Comparison of ENCODE assay signal across 11 cellular contexts in the genomic region with DNA sequence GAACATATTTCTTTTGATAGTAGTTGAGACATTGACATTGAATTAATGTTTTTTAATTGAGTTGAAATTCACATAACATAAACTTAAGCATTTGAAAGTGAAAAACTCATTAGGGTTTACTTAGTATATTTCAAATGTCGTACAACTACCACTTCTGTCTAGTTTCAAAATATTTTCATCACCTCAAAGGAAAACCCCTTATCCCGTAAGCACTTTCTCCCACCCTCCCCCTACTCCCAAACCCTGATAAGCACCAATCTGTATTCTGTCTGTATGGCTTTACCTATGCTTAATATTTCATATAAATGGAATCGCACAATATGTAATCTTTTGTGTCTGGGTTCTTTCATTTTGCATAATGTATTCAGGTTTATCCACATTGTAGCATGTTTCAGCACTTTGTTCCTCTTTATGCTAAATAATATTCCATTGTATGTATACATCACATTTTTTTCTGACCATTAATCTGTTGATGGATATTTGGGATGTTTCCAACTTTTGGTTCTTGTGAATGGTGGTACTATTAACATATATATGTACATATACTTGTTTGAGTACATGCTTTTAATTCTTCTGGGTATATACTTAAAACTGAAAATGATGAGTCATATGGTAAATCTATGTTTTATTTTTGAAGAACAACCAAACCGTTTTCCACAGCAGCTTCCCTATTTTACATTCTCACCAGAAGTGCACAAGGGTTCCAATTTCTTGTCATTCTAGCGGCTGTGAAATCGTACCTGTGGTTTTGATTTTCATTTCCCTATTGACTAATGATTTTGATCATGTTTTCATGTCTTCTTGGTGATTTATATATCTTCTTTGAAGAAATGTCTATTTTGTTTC. TPM values are rescaled to one million over a fixed set of nuclear protein-coding genes. Genes with fewer than 3 reads are reported as not detected.
A peak's percentile ranks its signal among the peaks of the same experiment; 100 is the strongest.
DNase-seq lines count a peak whose midpoint lies in the region; ATAC-seq and TF ChIP-seq lines count a peak whose summit lies in the region.
"Had no signal": no experiment of that assay in that cellular context is flagged by ENCODE, and none has a peak within 500 bp of the region (broad histone marks: within the 10 kb centered on the region; RNA-seq: fewer than 3 reads in every experiment).

No MANE protein-coding gene starts in this region.

- DNase-seq in GM13976 (ENCODE audit: low spot score) (peak; percentile 9), SK-N-SH (no peak), neural progenitor cell (ENCODE audit: low spot score) (no peak), DMS79 treated with DMSO at 0.1 percent for 48 hours (lab: John Stamatoyannopoulos, UW) (no peak)
- DNase-seq in activated CD4-positive, CD25-positive, alpha-beta regulatory T cell treated with anti-CD3 and anti-CD28 coated beads, Interleukin-2, amount 50 U/mL, for 72 hours = no peak
- DNase-seq: NCI-H187, T-helper 17 cell had no signal

- no peaks in the 10 kb centered on the region for H3K36me3 ChIP-seq in OCI-LY3 (replicated peaks; ENCODE audit: low read depth, low read length)
- no peaks in the 10 kb centered on the region for H3K36me3 ChIP-seq in SK-N-SH (replicated peaks in 1 of 2; ENCODE audit: control insufficient read depth in 1 of 2, insufficient read depth in 2 of 2, low read length in 1 of 2)
- H3K36me3 ChIP-seq in neural progenitor cell = no peaks in the 10 kb centered on the region

- no peaks in the 10 kb centered on the region for H3K36me3 Mint-ChIP-seq in neural progenitor cell

- H3K4me1 Mint-ChIP-seq in neural progenitor cell = no peaks in the 10 kb centered on the region

- POLR2A ChIA-PET in SK-N-SH (lab: Yijun Ruan, JAX) = no interaction called here

- H3K4me2 ChIP-seq in OCI-LY3 (ENCODE audit: low read length) = peak overlapping the region; percentile 88
- H3K4me2 ChIP-seq in SK-N-SH = no peak overlapping the region
- H3K4me2 ChIP-seq in neural progenitor cell = no peak overlapping the region

- TF ChIP-seq CTCF in GM13976 (IDR thresholded peaks at IDR 0.05; ENCODE audit: borderline replicate concordance, control extremely low read depth, extremely low read depth, insufficient read depth, missing control alignments) (no peak), OCI-LY3 (IDR thresholded peaks at IDR 0.05; ENCODE audit: low read depth, low read length) (no peak), SK-N-SH (IDR thresholded peaks at IDR 0.05) (no peak), neural progenitor cell (IDR thresholded peaks at IDR 0.05) (no peak)

- H3K9me3 ChIP-seq in OCI-LY3 (ENCODE audit: insufficient read depth, low read length) (peaks cover 5% of the 10 kb centered on the region; the same call in 1 of the 2 replicates), SK-N-SH (no peaks in the 10 kb centered on the region), neural progenitor cell (ENCODE audit: low read depth) (no peaks in the 10 kb centered on the region)

- H4K20me1 ChIP-seq in OCI-LY3 (ENCODE audit: insufficient read depth, low read length) = no peaks in the 10 kb centered on the region
- H4K20me1 ChIP-seq in SK-N-SH (ENCODE audit: insufficient read depth) = no peaks in the 10 kb centered on the region
- no peaks in the 10 kb centered on the region for H4K20me1 ChIP-seq in neural progenitor cell (ENCODE audit: low read depth)

- H3K27ac ChIP-seq in OCI-LY3 (ENCODE audit: low read length) = peak overlapping the region; percentile 36
- no peak overlapping the region for H3K27ac ChIP-seq in SK-N-SH (ENCODE audit: low read depth in 2 of 2, low read length in 1 of 2)
- no peak overlapping the region for H3K27ac ChIP-seq in neural progenitor cell

- H3K9me3 Mint-ChIP-seq in neural progenitor cell = no peaks in the 10 kb centered on the region

- no peaks in the 10 kb centered on the region for H3K27me3 Mint-ChIP-seq in neural progenitor cell (ENCODE audit: insufficient read depth, low read depth)

- H3K4me1 ChIP-seq in OCI-LY3 (ENCODE audit: low read length) (peaks cover 34% of the 10 kb centered on the region), SK-N-SH (ENCODE audit: control insufficient read depth in 1 of 2, insufficient read depth in 2 of 2, low read depth in 1 of 2, low read length in 1 of 2) (0 out of 4 replicates have a peak, but pooled peaks cover 0 to 5% of the 10 kb centered on the region in 2 experiments), neural progenitor cell (no peaks in the 10 kb centered on the region)

- no peaks in the 10 kb centered on the region for H3K9me2 ChIP-seq in SK-N-SH

- 55% methylated on average over 6 of the region's 6 CpGs for WGBS in SK-N-SH (ENCODE audit: low lambda C conversion rate)

- TF ChIP-seq EP300 in SK-N-SH (IDR thresholded peaks at IDR 0.05; ENCODE audit: borderline replicate concordance in 1 of 2, low read depth in 1 of 2, low read length in 1 of 2) = no peak

- H3K27me3 ChIP-seq in OCI-LY3 (ENCODE audit: low read depth, low read length) = peaks cover 31% of the 10 kb centered on the region
- H3K27me3 ChIP-seq in SK-N-SH (ENCODE audit: insufficient read depth) = no peaks in the 10 kb centered on the region; the same call in 1 of the 2 replicates
- H3K27me3 ChIP-seq in neural progenitor cell = no peaks in the 10 kb centered on the region

- H3K4me3 ChIP-seq in OCI-LY3 (ENCODE audit: low read length) (peak overlapping the region; percentile 69), SK-N-SH (ENCODE audit: low read depth in 2 of 2, low read length in 1 of 2) (no peak overlapping the region), neural progenitor cell (no peak overlapping the region)

- H3F3A ChIP-seq in SK-N-SH (replicated peaks; ENCODE audit: insufficient read depth) = peaks cover 4% of the 10 kb centered on the region
- H3F3A ChIP-seq in neural progenitor cell (ENCODE audit: low read depth) = no peaks in the 10 kb centered on the region

- no peak overlapping the region for H3K27ac Mint-ChIP-seq in neural progenitor cell
- H3K27ac Mint-ChIP-seq: T-helper 17 cell had no signal

- ATAC-seq in GM19467 (IDR thresholded peaks at IDR 0.05; ENCODE audit: unreplicated experiment) = peak; percentile 69
- ATAC-seq in HG03095 (IDR thresholded peaks at IDR 0.05; ENCODE audit: unreplicated experiment) = peak; percentile 72
- ATAC-seq: HCT116, T-helper 17 cell had no signal

- in situ Hi-C loops in GM13976 (cut with MboI; ENCODE audit: low sequenced_read_pairs, unreplicated experiment) = no loop called here

- CTCF ChIA-PET in SK-N-SH (lab: Yijun Ruan, JAX) = interaction anchor here (2.4 kb wide), 1 partner anchor 45 kb away, joined by 9 read pairs; no protein-coding TSS in a partner anchor

- no peak overlapping the region for H3K4me3 Mint-ChIP-seq in neural progenitor cell
- H3K4me3 Mint-ChIP-seq: T-helper 17 cell had no signal

- H3K9ac ChIP-seq in OCI-LY3 (ENCODE audit: low read length) (no peak overlapping the region), SK-N-SH (no peak overlapping the region), neural progenitor cell (no peak overlapping the region)

- H2AFZ ChIP-seq in OCI-LY3 (ENCODE audit: low read depth, low read length) (no peak overlapping the region), SK-N-SH (ENCODE audit: low read depth) (no peak overlapping the region), neural progenitor cell (replicated peaks) (no peak overlapping the region)

- no peak for TF ChIP-seq RAD21 in SK-N-SH (IDR thresholded peaks at IDR 0.05; ENCODE audit: low read length)

- H3K79me2 ChIP-seq in OCI-LY3 (ENCODE audit: low read length) (no peaks in the 10 kb centered on the region), SK-N-SH (ENCODE audit: insufficient read depth) (no peaks in the 10 kb centered on the region), neural progenitor cell (ENCODE audit: low read depth) (no peaks in the 10 kb centered on the region)

TF ChIP-seq in SK-N-SH, 30 proteins besides CTCF, POLR2A, EP300 and RAD21:
- TF ChIP-seq MEF2A (IDR thresholded peaks at IDR 0.05; ENCODE audit: borderline replicate concordance, low read depth) (no peak), GABPA (IDR thresholded peaks at IDR 0.05; ENCODE audit: low read depth) (no peak), EZH2phosphoT487 (IDR thresholded peaks at IDR 0.05; ENCODE audit: borderline replicate concordance, low read depth) (no peak), SMC3 (IDR thresholded peaks at IDR 0.05; ENCODE audit: low read depth, low read length) (no peak), RCOR1 (IDR thresholded peaks at IDR 0.05; ENCODE audit: low read length) (no peak)

RNA-seq across cellular contexts. Expression of a gene that starts 6.3 kb away (rescaled TPM):
- polyA plus RNA-seq in SK-N-SH (2012; rRNA removed) = 46.3 and 63.1 TPM in 2 replicates
- polyA plus RNA-seq in SK-N-SH (2012; cell fraction: cytosol; rRNA removed) = 77.1 and 82.2 TPM in 2 replicates
- polyA plus RNA-seq in SK-N-SH (2012; cell fraction: nucleus; rRNA removed) = 11.7 and 22.2 TPM in 2 replicates
- total RNA-seq in neural progenitor cell (ENCODE audit: low replicate concordance) = 99.0 and 121 TPM in 2 replicates
